In genomic region chr2:240556553-240557100, GRCh38 we compare ENCODE assay signal across 8 cellular contexts. TPM values are rescaled to one million over a fixed set of nuclear protein-coding genes. Genes with fewer than 3 reads are reported as not detected.
A peak's percentile ranks its signal among the peaks of the same experiment; 100 is the strongest.
DNase-seq lines count a peak whose midpoint lies in the region; ATAC-seq and TF ChIP-seq lines count a peak whose summit lies in the region.

No MANE protein-coding gene starts in this region.

- no peak overlapping the region for H3K27ac ChIP-seq in Peyer's patch

- intact Hi-C loops in cardiac septum (cut with DNase I), result no loop called here
- intact Hi-C loops in Right ventricle myocardium superior (cut with DNase I), result no loop called here

- DNase-seq in cardiac septum (ENCODE audit: low spot score), result peak; percentile 79
- DNase-seq in Right ventricle myocardium superior, result no peak
- peak; percentile 46 to 80 (median 63) for DNase-seq in Peyer's patch
- DNase-seq in iPS-NIHi7 (ENCODE audit: extremely low spot score), result peak; percentile 81
- peak; percentile 78 for DNase-seq in stimulated activated CD8-positive, alpha-beta memory T cell treated with anti-CD3 and anti-CD28 coated beads, Interleukin-4, amount 100 ng/mL, for 48 hours
- DNase-seq in GF-D8 (lab: John Stamatoyannopoulos, UW), result no peak

- TF ChIP-seq POLR2A in Peyer's patch (IDR thresholded peaks at IDR 0.05), result no peak

- peak in 4 of 6 experiments; percentile 35 to 46 (median 39) for TF ChIP-seq CTCF in Peyer's patch (IDR thresholded peaks at IDR 0.05)

- peaks cover 44% of the 10 kb centered on the region for H3K4me1 Mint-ChIP-seq in activated naive CD4-positive, alpha-beta T cell treated with anti-CD3 and anti-CD28 coated beads, Interleukin-2, amount 50 U/mL, for 24 hours

- no peaks in the 10 kb centered on the region for H3K9me3 ChIP-seq in Peyer's patch

- peaks cover 4 to 27% (median 16%) of the 10 kb centered on the region in 4 donors for H3K4me1 ChIP-seq in Peyer's patch

- ATAC-seq in Right ventricle myocardium superior (ENCODE audit: poor library complexity) (no peak), HG02973 (IDR thresholded peaks at IDR 0.05; ENCODE audit: unreplicated experiment) (no peak)

- no peak overlapping the region for H3K4me3 ChIP-seq in Peyer's patch

- no peaks in the 10 kb centered on the region for H3K27me3 Mint-ChIP-seq in activated naive CD4-positive, alpha-beta T cell treated with anti-CD3 and anti-CD28 coated beads, Interleukin-2, amount 50 U/mL, for 24 hours

- H3K9me3 Mint-ChIP-seq in activated naive CD4-positive, alpha-beta T cell treated with anti-CD3 and anti-CD28 coated beads, Interleukin-2, amount 50 U/mL, for 24 hours, result no peaks in the 10 kb centered on the region

- no peaks in the 10 kb centered on the region for H3K27me3 ChIP-seq in Peyer's patch

- H3K27ac Mint-ChIP-seq in activated naive CD4-positive, alpha-beta T cell treated with anti-CD3 and anti-CD28 coated beads, Interleukin-2, amount 50 U/mL, for 24 hours, result no peak overlapping the region

- H3K36me3 ChIP-seq in Peyer's patch, result peaks cover 0 to 24% (median 0%) of the 10 kb centered on the region in 3 donors

- H3K4me3 Mint-ChIP-seq in activated naive CD4-positive, alpha-beta T cell treated with anti-CD3 and anti-CD28 coated beads, Interleukin-2, amount 50 U/mL, for 24 hours, result peak overlapping the region; percentile 63

- peaks cover 14% of the 10 kb centered on the region for H3K36me3 Mint-ChIP-seq in activated naive CD4-positive, alpha-beta T cell treated with anti-CD3 and anti-CD28 coated beads, Interleukin-2, amount 50 U/mL, for 24 hours

RNA-seq across cellular contexts. Expression of gene ANKMY1, which starts 1.2 kb away (rescaled TPM):
- total RNA-seq in cardiac septum (8.2 TPM), Right ventricle myocardium superior (5.6 TPM), Peyer's patch (10 to 100 TPM; 27.8 to 89.1 (median 40.1) TPM)

RNA-seq across cellular contexts. Expression of gene DUSP28, which starts 3.5 kb away (rescaled TPM):
- total RNA-seq in cardiac septum, result 9.7 TPM
- 11.5 TPM for total RNA-seq in Right ventricle myocardium superior
- total RNA-seq in Peyer's patch, result 10 to 100 TPM in 1 of 4 donors, 1 to 10 TPM in 3; 4.2 to 10.1 (median 7.1) TPM

RNA-seq across cellular contexts. Expression of gene RNPEPL1, which starts 11.7 kb away (rescaled TPM):
- total RNA-seq in cardiac septum (73.8 TPM), Right ventricle myocardium superior (89.5 TPM), Peyer's patch (100 to 1,000 TPM in 3 of 4 donors, 10 to 100 TPM in 1; 85.0 to 175 (median 154) TPM)

RNA-seq across cellular contexts. Expression of gene CAPN10, which starts 29.9 kb away (rescaled TPM):
- total RNA-seq in cardiac septum (24.3 TPM), Right ventricle myocardium superior (49.7 TPM), Peyer's patch (10 to 100 TPM; 48.3 to 96.4 (median 78.9) TPM)

Comparison
In these comparisons a context has a peak if more than half of its experiments do, and no peak if none do; other contexts are left out.
1. DNase-seq: peak in cardiac septum (single experiment), Peyer's patch (3 of 3), iPS-NIHi7 (single experiment) and stimulated activated CD8-positive, alpha-beta memory T cell treated with anti-CD3 and anti-CD28 coated beads, Interleukin-4, amount 100 ng/mL, for 48 hours (single experiment); none in Right ventricle myocardium superior (single experiment) and GF-D8 (single experiment).